In the genomic region with DNA sequence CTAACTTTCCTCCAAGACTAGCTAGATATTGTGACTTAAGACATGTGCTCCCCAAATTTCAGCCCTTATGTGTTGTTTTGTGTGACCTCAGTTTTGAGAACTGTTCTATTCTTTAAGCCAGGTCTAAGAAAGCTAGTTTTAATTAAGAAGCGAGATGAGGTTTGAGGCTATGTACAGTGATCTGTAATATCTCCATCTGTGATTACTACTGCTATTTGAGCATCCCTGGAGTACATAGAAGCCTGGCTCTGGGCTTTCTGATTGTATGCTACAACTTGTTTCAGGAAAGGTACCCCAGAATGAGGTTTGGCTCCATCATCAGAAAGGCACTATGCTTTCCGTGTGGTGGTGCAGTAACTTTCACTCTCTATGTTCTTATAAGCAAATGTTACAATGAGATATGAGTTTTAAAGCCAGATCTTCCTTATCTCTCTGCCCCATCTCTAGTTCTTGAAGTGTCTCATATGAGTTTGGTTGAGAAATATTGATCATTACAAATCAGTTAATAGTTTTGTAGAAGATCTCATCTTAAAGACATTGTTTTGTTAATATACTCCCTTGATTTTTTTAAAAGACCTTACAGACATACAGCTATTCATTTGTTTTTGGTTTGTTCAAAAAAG, we compare ENCODE assay signal across 13 cellular contexts. TPM values are rescaled to one million over a fixed set of nuclear protein-coding genes. Genes with fewer than 3 reads are reported as not detected.
DNase-seq lines count a peak whose midpoint lies in the region; ATAC-seq and TF ChIP-seq lines count a peak whose summit lies in the region.
"Had no signal": no experiment of that assay in that cellular context is flagged by ENCODE, and none has a peak within 500 bp of the region (broad histone marks: within the 10 kb centered on the region; RNA-seq: fewer than 3 reads in every experiment).

No MANE protein-coding gene starts in this region.

- CTCF ChIA-PET in Caco-2 (lab: Charles Lee) = interaction anchor here (1.1 to 1.7 kb wide), 8 partner anchors 131 to 246 kb away, joined by 4 to 17 read pairs (median 7); no protein-coding TSS in a partner anchor
- CTCF ChIA-PET in CD4-positive, alpha-beta T cell (lab: Charles Lee) = no interaction called here

- H3K4me1 Mint-ChIP-seq in Caco-2 (ENCODE audit: low read depth, unreplicated experiment) = peaks cover 7% of the 10 kb centered on the region
- H3K4me1 Mint-ChIP-seq in T-helper 2 cell treated with Interferon-gamma antibody and Interleukin-4, amounts not matched to agents 5 μg/mL and 100 μg/mL, for 36 hours (ENCODE audit: low read depth) = no peaks in the 10 kb centered on the region
- no peaks in the 10 kb centered on the region for H3K4me1 Mint-ChIP-seq in stimulated activated effector memory CD8-positive, alpha-beta T cell treated with anti-CD3 and anti-CD28 coated beads, Interleukin-12 subunit alpha, Interleukin-12 subunit beta, amount 100 ng/mL, for 72 hours
- H3K4me1 Mint-ChIP-seq in CD4-positive, alpha-beta T cell (ENCODE audit: low read depth) = no peaks in the 10 kb centered on the region
- H3K4me1 Mint-ChIP-seq: CD4-positive, alpha-beta memory T cell had no signal

- TF ChIP-seq CTCF in Caco-2 (IDR thresholded peaks at IDR 0.05; ENCODE audit: insufficient read depth in 1 of 2, low read depth in 1 of 2, low read length in 1 of 2, severe bottlenecking in 1 of 2, unreplicated experiment in 1 of 2) (no peak), gastroesophageal sphincter (IDR thresholded peaks at IDR 0.05) (no peak), psoas muscle (IDR thresholded peaks at IDR 0.05) (no peak)
- TF ChIP-seq CTCF in CD4-positive, alpha-beta T cell (IDR thresholded peaks at IDR 0.05) = no peak

- H3K27me3 ChIP-seq in Caco-2 (replicated peaks; ENCODE audit: control insufficient read depth, insufficient read depth, low read length) (no peaks in the 10 kb centered on the region), gastroesophageal sphincter (no peaks in the 10 kb centered on the region), psoas muscle (ENCODE audit: insufficient read depth in 3 of 3, low read length in 2 of 3) (no peaks in the 10 kb centered on the region)
- H3K27me3 ChIP-seq in CD4-positive, alpha-beta T cell (ENCODE audit: control insufficient read depth, insufficient read depth, low read length) = peaks cover 44% of the 10 kb centered on the region

- POLR2A ChIA-PET in Caco-2 (lab: Charles Lee) = no interaction called here
- POLR2A ChIA-PET in CD4-positive, alpha-beta T cell (lab: Charles Lee) = no interaction called here

- ATAC-seq in SK-N-SH treated with all-trans-retinoic acid at 6 μM for 48 hours = peak; percentile 9
- no peak for ATAC-seq in gastroesophageal sphincter
- no peak for ATAC-seq in psoas muscle
- no peak for ATAC-seq in stimulated activated effector memory CD8-positive, alpha-beta T cell treated with anti-CD3 and anti-CD28 coated beads, Interleukin-12 subunit alpha, Interleukin-12 subunit beta, amount 100 ng/mL, for 72 hours
- ATAC-seq in CD4-positive, alpha-beta T cell (ENCODE audit: poor library complexity) = no peak
- ATAC-seq in GM19035 (IDR thresholded peaks at IDR 0.05; ENCODE audit: unreplicated experiment) = no peak
- ATAC-seq: activated CD4-positive, alpha-beta T cell treated with anti-CD3 and anti-CD28 coated beads for 36 hours; stimulated activated naive CD8-positive, alpha-beta T cell treated with anti-CD3 and anti-CD28 coated beads, Interleukin-15, Interleukin-2, amounts not matched to agents 100 U/mL and 50 U/mL, for 24 hours had no signal

- intact Hi-C loops in Caco-2 (cut with micrococcal nuclease; ENCODE audit: unreplicated experiment) (loop anchor here (1.0 kb wide), 3 partner anchors 191 to 221 kb away; no protein-coding TSS in a partner anchor), psoas muscle (cut with DNase I) (loop anchor here (5.0 to 10.0 kb wide), 4 partner anchors 103 to 248 kb away; no protein-coding TSS in a partner anchor)
- intact Hi-C loops in CD4-positive, alpha-beta T cell (cut with DNase I, micrococcal nuclease) = loop anchor here in 1 of 2 experiments (5.0 kb wide), 1 partner anchor 248 kb away; no protein-coding TSS in a partner anchor

- H3K27ac ChIP-seq in gastroesophageal sphincter (peak overlapping the region; percentile 11 to 74 (median 66)), psoas muscle (no peak overlapping the region)
- H3K27ac ChIP-seq in CD4-positive, alpha-beta T cell (ENCODE audit: low read depth, low read length) = no peak overlapping the region

- H3K4me3 ChIP-seq in Caco-2 (ENCODE audit: low read depth, low read length) (no peak overlapping the region), gastroesophageal sphincter (peak overlapping the region; percentile 53 to 75), psoas muscle (peak overlapping the region; percentile 44)

- no peak for TF ChIP-seq POLR2A in gastroesophageal sphincter (IDR thresholded peaks at IDR 0.05)

- H3K36me3 ChIP-seq in Caco-2 (ENCODE audit: control insufficient read depth, insufficient read depth, low read length) = no peaks in the 10 kb centered on the region
- peaks cover 0 to 22% of the 10 kb centered on the region in 2 donors for H3K36me3 ChIP-seq in gastroesophageal sphincter
- no peaks in the 10 kb centered on the region for H3K36me3 ChIP-seq in psoas muscle (ENCODE audit: insufficient read depth in 1 of 2, low read depth in 1 of 2)

- H3K9me3 ChIP-seq in Caco-2 (no peaks in the 10 kb centered on the region), gastroesophageal sphincter (no peaks in the 10 kb centered on the region), psoas muscle (no peaks in the 10 kb centered on the region)
- H3K9me3 ChIP-seq in CD4-positive, alpha-beta T cell (ENCODE audit: control insufficient read depth, low read length) = no peaks in the 10 kb centered on the region

- TSS peak; percentile 27 for BruUV-seq in Caco-2 (replicated peaks; lab: Mats Ljungman, UMichigan)

- H3K9me3 Mint-ChIP-seq in Caco-2 (ENCODE audit: unreplicated experiment) = no peaks in the 10 kb centered on the region
- no peaks in the 10 kb centered on the region for H3K9me3 Mint-ChIP-seq in T-helper 2 cell treated with Interferon-gamma antibody and Interleukin-4, amounts not matched to agents 5 μg/mL and 100 μg/mL, for 36 hours
- no peaks in the 10 kb centered on the region for H3K9me3 Mint-ChIP-seq in stimulated activated effector memory CD8-positive, alpha-beta T cell treated with anti-CD3 and anti-CD28 coated beads, Interleukin-12 subunit alpha, Interleukin-12 subunit beta, amount 100 ng/mL, for 72 hours
- H3K9me3 Mint-ChIP-seq in CD4-positive, alpha-beta T cell = no peaks in the 10 kb centered on the region
- H3K9me3 Mint-ChIP-seq: CD4-positive, alpha-beta memory T cell; IgD-negative memory B cell had no signal

- no peak for DNase-seq in Caco-2
- DNase-seq in psoas muscle = no peak
- DNase-seq in T-helper 2 cell treated with Interferon-gamma antibody and Interleukin-4, amounts not matched to agents 5 μg/mL and 100 μg/mL, for 36 hours (ENCODE audit: low spot score) = no peak
- DNase-seq in stimulated activated effector memory CD8-positive, alpha-beta T cell treated with anti-CD3 and anti-CD28 coated beads, Interleukin-12 subunit alpha, Interleukin-12 subunit beta, amount 100 ng/mL, for 72 hours (ENCODE audit: low spot score in 2 of 2) = no peak
- no peak for DNase-seq in CD4-positive, alpha-beta T cell
- DNase-seq: activated CD4-positive, alpha-beta T cell treated with anti-CD3 and anti-CD28 coated beads for 36 hours; activated gamma-delta T cell; CD4-positive, alpha-beta memory T cell; stimulated activated naive CD8-positive, alpha-beta T cell treated with anti-CD3 and anti-CD28 coated beads, Interleukin-15, Interleukin-2, amounts not matched to agents 100 U/mL and 50 U/mL, for 24 hours had no signal

- no peak overlapping the region for H3K4me3 Mint-ChIP-seq in Caco-2 (ENCODE audit: unreplicated experiment)
- no peak overlapping the region for H3K4me3 Mint-ChIP-seq in T-helper 2 cell treated with Interferon-gamma antibody and Interleukin-4, amounts not matched to agents 5 μg/mL and 100 μg/mL, for 36 hours
- no peak overlapping the region for H3K4me3 Mint-ChIP-seq in stimulated activated effector memory CD8-positive, alpha-beta T cell treated with anti-CD3 and anti-CD28 coated beads, Interleukin-12 subunit alpha, Interleukin-12 subunit beta, amount 100 ng/mL, for 72 hours
- no peak overlapping the region for H3K4me3 Mint-ChIP-seq in CD4-positive, alpha-beta T cell
- H3K4me3 Mint-ChIP-seq: activated CD4-positive, alpha-beta T cell treated with anti-CD3 and anti-CD28 coated beads for 36 hours; CD4-positive, alpha-beta memory T cell had no signal

- H3K36me3 Mint-ChIP-seq in Caco-2 (ENCODE audit: insufficient read depth, unreplicated experiment) = no peaks in the 10 kb centered on the region
- H3K36me3 Mint-ChIP-seq in T-helper 2 cell treated with Interferon-gamma antibody and Interleukin-4, amounts not matched to agents 5 μg/mL and 100 μg/mL, for 36 hours (ENCODE audit: low read depth) = no peaks in the 10 kb centered on the region
- no peaks in the 10 kb centered on the region for H3K36me3 Mint-ChIP-seq in stimulated activated effector memory CD8-positive, alpha-beta T cell treated with anti-CD3 and anti-CD28 coated beads, Interleukin-12 subunit alpha, Interleukin-12 subunit beta, amount 100 ng/mL, for 72 hours
- no peaks in the 10 kb centered on the region for H3K36me3 Mint-ChIP-seq in CD4-positive, alpha-beta T cell (ENCODE audit: low read depth)
- H3K36me3 Mint-ChIP-seq: CD4-positive, alpha-beta memory T cell; IgD-negative memory B cell had no signal

- TF ChIP-seq EP300 in gastroesophageal sphincter (IDR thresholded peaks at IDR 0.05) = no peak

- H3K27ac Mint-ChIP-seq in Caco-2 (ENCODE audit: unreplicated experiment) = no peak overlapping the region
- no peak overlapping the region for H3K27ac Mint-ChIP-seq in T-helper 2 cell treated with Interferon-gamma antibody and Interleukin-4, amounts not matched to agents 5 μg/mL and 100 μg/mL, for 36 hours
- H3K27ac Mint-ChIP-seq in stimulated activated effector memory CD8-positive, alpha-beta T cell treated with anti-CD3 and anti-CD28 coated beads, Interleukin-12 subunit alpha, Interleukin-12 subunit beta, amount 100 ng/mL, for 72 hours = no peak overlapping the region
- H3K27ac Mint-ChIP-seq in CD4-positive, alpha-beta T cell = no peak overlapping the region
- H3K27ac Mint-ChIP-seq: activated CD4-positive, alpha-beta T cell treated with anti-CD3 and anti-CD28 coated beads for 36 hours; CD4-positive, alpha-beta memory T cell; IgD-negative memory B cell had no signal

- 14 to 56% methylated on average over 1 to 2 of the region's 2 CpGs for WGBS in gastroesophageal sphincter (ENCODE audit: low coverage in 1 of 2), 2 donors
- WGBS in psoas muscle, 3 donors = 45 to 55% (median 50%) methylated on average over 2 of the region's 2 CpGs

- peaks cover 3% of the 10 kb centered on the region; the same call in 1 of the 2 replicates for H3K4me1 ChIP-seq in Caco-2
- peaks cover 0 to 46% (median 0%) of the 10 kb centered on the region in 3 donors for H3K4me1 ChIP-seq in gastroesophageal sphincter
- H3K4me1 ChIP-seq in psoas muscle = peaks cover 11% of the 10 kb centered on the region

- peaks cover 18% of the 10 kb centered on the region for H3K27me3 Mint-ChIP-seq in Caco-2 (ENCODE audit: insufficient read depth, unreplicated experiment)
- peaks cover 42% of the 10 kb centered on the region for H3K27me3 Mint-ChIP-seq in T-helper 2 cell treated with Interferon-gamma antibody and Interleukin-4, amounts not matched to agents 5 μg/mL and 100 μg/mL, for 36 hours (ENCODE audit: low read depth)
- H3K27me3 Mint-ChIP-seq in CD4-positive, alpha-beta T cell = peaks cover 72% of the 10 kb centered on the region

RNA-seq across cellular contexts. Expression of gene RGS4, which starts 0.6 kb away (rescaled TPM):
- 0.23 and 1.4 TPM in 2 replicates for total RNA-seq in Caco-2 (2022)
- 100 to 1,000 TPM in 1 of 4 donors, 10 to 100 TPM in 3; 12.0 to 121 (median 66.8) TPM for total RNA-seq in gastroesophageal sphincter
- total RNA-seq in psoas muscle = under 1 TPM; 0.13 to 0.69 (median 0.25) TPM
- polyA plus RNA-seq in psoas muscle = under 1 TPM; 0.09 to 0.23 (median 0.17) TPM
- total RNA-seq in CD4-positive, alpha-beta T cell = not detected
- total RNA-seq: activated CD4-positive, alpha-beta T cell treated with anti-CD3 and anti-CD28 coated beads for 36 hours; CD4-positive, alpha-beta memory T cell had no signal
- polyA plus RNA-seq: CD4-positive, alpha-beta memory T cell; IgD-negative memory B cell had no signal

Comparison
In these comparisons a context has a peak if more than half of its experiments do, and no peak if none do; other contexts are left out.
1. H3K27ac ChIP-seq: peak in gastroesophageal sphincter (4 of 4); none in psoas muscle (single experiment) and CD4-positive, alpha-beta T cell (single experiment).